ENCODE assay signal across 10 cellular contexts in genomic region chr11:65607614-65608426, GRCh38. TPM values are rescaled to one million over a fixed set of nuclear protein-coding genes. Genes with fewer than 3 reads are reported as not detected.
DNase-seq lines count a peak whose midpoint lies in the region; ATAC-seq, FAIRE-seq and TF ChIP-seq lines count a peak whose summit lies in the region.
"Had no signal": no experiment of that assay in that cellular context is flagged by ENCODE, and none has a peak within 500 bp of the region (broad histone marks: within the 10 kb centered on the region; RNA-seq: fewer than 3 reads in every experiment).

No MANE protein-coding gene starts in this region.

- no peak for ATAC-seq in CD4-positive, CD25-positive, alpha-beta regulatory T cell (ENCODE audit: low read depth in 2 of 2)
- ATAC-seq in GM21526 (IDR thresholded peaks at IDR 0.05; ENCODE audit: low FRiP score, unreplicated experiment) = no peak

- peaks cover 0 to 42% (median 26%) of the 10 kb centered on the region in 4 donors for H3K4me1 Mint-ChIP-seq in CD4-positive, CD25-positive, alpha-beta regulatory T cell
- H3K4me1 Mint-ChIP-seq in nephron = peaks cover 42% of the 10 kb centered on the region

- H2AFZ ChIP-seq in OCI-LY7 (ENCODE audit: low read length) = no peak overlapping the region

- TF ChIP-seq CTCF in astrocyte of the cerebellum (IDR thresholded peaks at IDR 0.05; ENCODE audit: low read depth, low read length, missing control alignments) (no peak), nephron (IDR thresholded peaks at IDR 0.05; ENCODE audit: unreplicated experiment in 3 of 3) (no peak), OCI-LY7 (conservative IDR thresholded peaks at IDR 0.05; ENCODE audit: low read length) (no peak), D721Med (IDR thresholded peaks at IDR 0.05; ENCODE audit: insufficient read depth, missing control alignments) (no peak)

- peaks cover 25% of the 10 kb centered on the region for H3K4me1 ChIP-seq in CD4-positive, CD25-positive, alpha-beta regulatory T cell (ENCODE audit: control insufficient read depth, insufficient read depth, low read length, poor library complexity, severe bottlenecking)
- H3K4me1 ChIP-seq in OCI-LY7 (ENCODE audit: insufficient read depth, low read length, poor library complexity, severe bottlenecking) = peaks cover 36% of the 10 kb centered on the region

- H3K4me2 ChIP-seq in OCI-LY7 (ENCODE audit: low read length) = no peak overlapping the region

- H3K9me3 ChIP-seq in CD4-positive, CD25-positive, alpha-beta regulatory T cell (ENCODE audit: control insufficient read depth in 2 of 2, low read length in 2 of 2) = no peaks in the 10 kb centered on the region
- no peaks in the 10 kb centered on the region for H3K9me3 ChIP-seq in OCI-LY7 (ENCODE audit: low read length)

- no peak overlapping the region for H3K27ac ChIP-seq in CD4-positive, CD25-positive, alpha-beta regulatory T cell (ENCODE audit: insufficient read depth, low read length, poor library complexity, severe bottlenecking)
- H3K27ac ChIP-seq in OCI-LY7 (ENCODE audit: low read depth, low read length, poor library complexity, severe bottlenecking) = no peak overlapping the region

- peaks cover 9% of the 10 kb centered on the region for H3K36me3 Mint-ChIP-seq in CD4-positive, CD25-positive, alpha-beta regulatory T cell
- H3K36me3 Mint-ChIP-seq in nephron (ENCODE audit: low read depth) = peaks cover 42% of the 10 kb centered on the region

- peak overlapping the region in 3 of 4 donors; percentile 33 to 86 (median 38) for H3K4me3 Mint-ChIP-seq in CD4-positive, CD25-positive, alpha-beta regulatory T cell
- peak overlapping the region; percentile 21 to 48 (median 41) for H3K4me3 Mint-ChIP-seq in nephron

- H3K36me3 ChIP-seq in CD4-positive, CD25-positive, alpha-beta regulatory T cell (ENCODE audit: control insufficient read depth, insufficient read depth, low read length) = peaks cover 51% of the 10 kb centered on the region
- peaks cover 47% of the 10 kb centered on the region for H3K36me3 ChIP-seq in OCI-LY7 (ENCODE audit: insufficient read depth, low read length)

- CTCF ChIA-PET in OCI-LY7 (lab: Charles Lee; ENCODE audit: unreplicated experiment) = no interaction called here

- H3K79me2 ChIP-seq in OCI-LY7 (ENCODE audit: insufficient read depth, low read depth, low read length) = peaks cover 7% of the 10 kb centered on the region; the same call in 1 of the 2 replicates

- no peaks in the 10 kb centered on the region for H3K27me3 Mint-ChIP-seq in CD4-positive, CD25-positive, alpha-beta regulatory T cell
- H3K27me3 Mint-ChIP-seq in nephron (ENCODE audit: low read depth) = no peaks in the 10 kb centered on the region

- POLR2A ChIA-PET in OCI-LY7 (lab: Charles Lee) = no interaction called here

- H4K20me1 ChIP-seq in OCI-LY7 (ENCODE audit: insufficient read depth, low read length) = no peaks in the 10 kb centered on the region

- H3K27me3 ChIP-seq in CD4-positive, CD25-positive, alpha-beta regulatory T cell (ENCODE audit: control insufficient read depth, insufficient read depth, low read length) = no peaks in the 10 kb centered on the region

- intact Hi-C loops in OCI-LY7 (cut with micrococcal nuclease; ENCODE audit: unreplicated experiment) = no loop called here

- no peak for DNase-seq in CD4-positive, CD25-positive, alpha-beta regulatory T cell
- DNase-seq in astrocyte of the cerebellum (ENCODE audit: low read depth) = no peak
- no peak for DNase-seq in OCI-LY7 (ENCODE audit: low spot score)
- DNase-seq in D721Med (ENCODE audit: insufficient read length, low spot score) = no peak
- DNase-seq: activated CD4-positive, alpha-beta T cell treated with anti-CD3 and anti-CD28 coated beads for 4 hours; central memory CD4-positive, alpha-beta T cell; DMS 273 treated with DMSO at 0.1 percent for 48 hours had no signal

- H3K4me3 ChIP-seq in CD4-positive, CD25-positive, alpha-beta regulatory T cell (ENCODE audit: low read depth, low read length) = no peak overlapping the region
- H3K4me3 ChIP-seq in astrocyte of the cerebellum (ENCODE audit: low read depth, low read length) (peak overlapping the region; percentile 14), OCI-LY7 (ENCODE audit: low read depth, low read length, poor library complexity, severe bottlenecking) (no peak overlapping the region)

- no peak for FAIRE-seq in D721Med (lab: Jason Lieb, UNC)
- FAIRE-seq: islet of Langerhans had no signal

- H3K9me3 Mint-ChIP-seq in CD4-positive, CD25-positive, alpha-beta regulatory T cell = no peaks in the 10 kb centered on the region
- no peaks in the 10 kb centered on the region for H3K9me3 Mint-ChIP-seq in nephron

- BruUV-seq in OCI-LY7 (replicated peaks; lab: Mats Ljungman, UMichigan) = no TSS peak

- peak overlapping the region in 1 of 3 donors; percentile 11 for H3K27ac Mint-ChIP-seq in CD4-positive, CD25-positive, alpha-beta regulatory T cell
- no peak overlapping the region for H3K27ac Mint-ChIP-seq in nephron

- in situ Hi-C loops in astrocyte of the cerebellum (cut with HindIII; ENCODE audit: low sequenced_read_pairs) = no loop called here

- H3K9me2 ChIP-seq in OCI-LY7 (ENCODE audit: insufficient read depth, low read length) = no peaks in the 10 kb centered on the region

RNA-seq across cellular contexts. Expression of gene MAP3K11, which starts 6.2 kb away (rescaled TPM):
- total RNA-seq in CD4-positive, CD25-positive, alpha-beta regulatory T cell = 73.1 TPM
- 10 to 100 TPM in 2 of 4 donors, 1 to 10 TPM in 2; 8.1 to 11.6 (median 9.8) TPM for polyA plus RNA-seq in CD4-positive, CD25-positive, alpha-beta regulatory T cell
- total RNA-seq in OCI-LY7 (2014; rRNA removed; shearing (Covaris generic)) = 32.0 and 33.4 TPM in 2 replicates
- 50.6 and 53.2 TPM in 2 replicates for total RNA-seq in OCI-LY7 (2022)

RNA-seq across cellular contexts. Expression of gene PCNX3, which starts 7.8 kb away (rescaled TPM):
- 61.3 TPM for total RNA-seq in CD4-positive, CD25-positive, alpha-beta regulatory T cell
- 1 to 10 TPM; 1.9 to 2.6 (median 2.2) TPM for polyA plus RNA-seq in CD4-positive, CD25-positive, alpha-beta regulatory T cell
- 29.9 and 36.2 TPM in 2 replicates for total RNA-seq in OCI-LY7 (2014; rRNA removed; shearing (Covaris generic))
- total RNA-seq in OCI-LY7 (2022) = 66.7 and 70.7 TPM in 2 replicates

RNA-seq across cellular contexts. Expression of gene KCNK7, which starts 12.2 kb away (rescaled TPM):
- total RNA-seq in CD4-positive, CD25-positive, alpha-beta regulatory T cell = 5.5 TPM
- polyA plus RNA-seq in CD4-positive, CD25-positive, alpha-beta regulatory T cell = 1 to 10 TPM in 1 of 4 donors, under 1 TPM in 2, not detected in 1; 0.19 to 1.5 (median 0.76) TPM
- 1.4 TPM in 1 of 2 replicates, not detected in the other for total RNA-seq in OCI-LY7 (2014; rRNA removed; shearing (Covaris generic))
- total RNA-seq in OCI-LY7 (2022) = 0.68 and 1.6 TPM in 2 replicates

RNA-seq across cellular contexts. Expression of gene SIPA1, which starts 30.1 kb away (rescaled TPM):
- 200 TPM for total RNA-seq in CD4-positive, CD25-positive, alpha-beta regulatory T cell
- 10 to 100 TPM; 74.7 to 91.5 (median 83.1) TPM for polyA plus RNA-seq in CD4-positive, CD25-positive, alpha-beta regulatory T cell
- 57.6 and 95.4 TPM in 2 replicates for total RNA-seq in OCI-LY7 (2014; rRNA removed; shearing (Covaris generic))
- total RNA-seq in OCI-LY7 (2022) = 156 and 160 TPM in 2 replicates

RNA-seq across cellular contexts. Expression of gene EHBP1L1, which starts 32.0 kb away (rescaled TPM):
- 143 TPM for total RNA-seq in CD4-positive, CD25-positive, alpha-beta regulatory T cell
- 10 to 100 TPM in 1 of 4 donors, 1 to 10 TPM in 3; 7.8 to 11.6 (median 8.7) TPM for polyA plus RNA-seq in CD4-positive, CD25-positive, alpha-beta regulatory T cell
- 59.6 and 59.7 TPM in 2 replicates for total RNA-seq in OCI-LY7 (2014; rRNA removed; shearing (Covaris generic))
- total RNA-seq in OCI-LY7 (2022) = 71.6 and 80.3 TPM in 2 replicates
